12 cellular contexts compared by ENCODE assay signal in genomic region chr1:59013928-59014279, GRCh38.
A peak's percentile ranks its signal among the peaks of the same experiment; 100 is the strongest.
DNase-seq lines count a peak whose midpoint lies in the region; ATAC-seq, FAIRE-seq and TF ChIP-seq lines count a peak whose summit lies in the region.
"Had no signal": no experiment of that assay in that cellular context is flagged by ENCODE, and none has a peak within 500 bp of the region (broad histone marks: within the 10 kb centered on the region; RNA-seq: fewer than 3 reads in every experiment).

No MANE protein-coding gene starts in this region.

- FAIRE-seq in H54 (lab: Jason Lieb, UNC), result no peak

- H2BK20ac ChIP-seq in H9 (ENCODE audit: low read depth, low read length, poor library complexity, severe bottlenecking), result no peak overlapping the region

- no peak overlapping the region for H4K8ac ChIP-seq in H9 (replicated peaks; ENCODE audit: insufficient read length, low read depth, low read length)

- H2BK15ac ChIP-seq in H9 (ENCODE audit: low read depth, low read length), result no peak overlapping the region

- H3K27me3 Mint-ChIP-seq in H9 (ENCODE audit: low read depth), result peaks cover 3% of the 10 kb centered on the region
- H3K27me3 Mint-ChIP-seq: activated naive CD4-positive, alpha-beta T cell treated with anti-CD3 and anti-CD28 coated beads, Interleukin-2, amount 50 U/mL, for 24 hours had no signal

- peaks cover 5 to 6% of the 10 kb centered on the region in 2 experiments; a peak in 2 of 5 replicates for H3K9me3 Mint-ChIP-seq in H9
- H3K9me3 Mint-ChIP-seq: activated naive CD4-positive, alpha-beta T cell treated with anti-CD3 and anti-CD28 coated beads, Interleukin-2, amount 50 U/mL, for 24 hours; CD14-positive monocyte had no signal

- H4K5ac ChIP-seq in H9 (ENCODE audit: insufficient read length, low read depth, low read length), result no peak overlapping the region

- DNase-seq in H9 (no peak), adipocyte (ENCODE audit: low read depth) (no peak), H54 (ENCODE audit: insufficient read length, low spot score) (no peak), retina (no peak)
- DNase-seq: activated CD4-positive, alpha-beta T cell treated with anti-CD3 and anti-CD28 coated beads for 1 hour; NCI-H1105 had no signal

- ATAC-seq in GM18907 (IDR thresholded peaks at IDR 0.05; ENCODE audit: unreplicated experiment) (no peak), GM19463 (IDR thresholded peaks at IDR 0.05; ENCODE audit: unreplicated experiment) (no peak)

- H3K27me3 ChIP-seq in H9 (ENCODE audit: insufficient read depth, low read length) (no peaks in the 10 kb centered on the region), adipocyte (replicated peaks; ENCODE audit: control insufficient read depth, insufficient read depth, low read length) (no peaks in the 10 kb centered on the region), iPS-18a (ENCODE audit: control insufficient read depth, insufficient read depth, low read length) (no peaks in the 10 kb centered on the region), skeletal muscle satellite cell (ENCODE audit: control insufficient read depth, insufficient read depth, low read length) (no peaks in the 10 kb centered on the region)

- H2AK5ac ChIP-seq in H9 (ENCODE audit: insufficient read length, low read length), result no peak overlapping the region

- H2BK5ac ChIP-seq in H9 (ENCODE audit: insufficient read length, low read length), result no peak overlapping the region

- no peak overlapping the region for H3T11ph ChIP-seq in H9 (ENCODE audit: low read length)

- no peaks in the 10 kb centered on the region for H4K20me1 ChIP-seq in H9 (ENCODE audit: control insufficient read depth, insufficient read depth, insufficient read length)

- no peak overlapping the region for H2AFZ ChIP-seq in H9 (ENCODE audit: low read length)

- H3K4me3 ChIP-seq in adipocyte (ENCODE audit: low read length), result peak overlapping the region; percentile 67
- peak overlapping the region; percentile 21 for H3K4me3 ChIP-seq in iPS-18a (ENCODE audit: low read length)
- H3K4me3 ChIP-seq in skeletal muscle satellite cell (ENCODE audit: low read length), result no peak overlapping the region

- no peak overlapping the region for H3K14ac ChIP-seq in H9 (ENCODE audit: insufficient read depth, low read length)

- H3K23me2 ChIP-seq in H9 (ENCODE audit: insufficient read length, low read depth, low read length, poor library complexity, severe bottlenecking), result no peaks in the 10 kb centered on the region

- no peak overlapping the region for H3K18ac ChIP-seq in H9 (ENCODE audit: insufficient read length, low read depth, low read length)

- no peak overlapping the region for H3K27ac ChIP-seq in H9 (ENCODE audit: insufficient read length, low read depth, low read length)
- H3K27ac ChIP-seq in iPS-18a (ENCODE audit: low read length), result peak overlapping the region; percentile 3

- H3K4me1 ChIP-seq in H9 (ENCODE audit: insufficient read depth, low read length), result no peaks in the 10 kb centered on the region; the same call in 1 of the 2 replicates
- peaks cover 22% of the 10 kb centered on the region for H3K4me1 ChIP-seq in adipocyte (ENCODE audit: control insufficient read depth, insufficient read depth, low read length)
- H3K4me1 ChIP-seq in iPS-18a (ENCODE audit: control insufficient read depth, low read depth, low read length), result peaks cover 24% of the 10 kb centered on the region
- peaks cover 47% of the 10 kb centered on the region for H3K4me1 ChIP-seq in skeletal muscle satellite cell (ENCODE audit: control insufficient read depth, insufficient read depth, low read length)

- peaks cover 0 to 8% (median 0%) of the 10 kb centered on the region in 3 experiments; a peak in 5 of 7 replicates for H3K36me3 Mint-ChIP-seq in H9 (ENCODE audit: insufficient read depth in 1 of 3, low read depth in 3 of 3)
- H3K36me3 Mint-ChIP-seq: activated naive CD4-positive, alpha-beta T cell treated with anti-CD3 and anti-CD28 coated beads, Interleukin-2, amount 50 U/mL, for 24 hours; CD14-positive monocyte had no signal

- no peak for TF ChIP-seq POLR2A in H54 (IDR thresholded peaks at IDR 0.05; ENCODE audit: low read depth, low read length)

- no peak overlapping the region for H3K56ac ChIP-seq in H9 (ENCODE audit: insufficient read length, low read depth, low read length)

- H2BK120ac ChIP-seq in H9 (ENCODE audit: low read depth, low read length, poor library complexity, severe bottlenecking), result no peak overlapping the region

- H3K9me3 ChIP-seq in H9 (ENCODE audit: control insufficient read depth, low read depth, low read length) (no peaks in the 10 kb centered on the region), adipocyte (ENCODE audit: control insufficient read depth, low read length) (no peaks in the 10 kb centered on the region), iPS-18a (ENCODE audit: control insufficient read depth, low read depth, low read length) (no peaks in the 10 kb centered on the region), skeletal muscle satellite cell (replicated peaks; ENCODE audit: low read length) (no peaks in the 10 kb centered on the region)

- H3K9ac ChIP-seq in H9 (ENCODE audit: extremely low read depth, insufficient read length, low read length) (no peak overlapping the region), adipocyte (ENCODE audit: low read length) (peak overlapping the region; percentile 84), iPS-18a (ENCODE audit: low read length) (no peak overlapping the region), skeletal muscle satellite cell (ENCODE audit: low read depth, low read length) (peak overlapping the region; percentile 77)

- H3K4me2 ChIP-seq in H9 (ENCODE audit: insufficient read depth, insufficient read length, low read length) (no peak overlapping the region), skeletal muscle satellite cell (ENCODE audit: low read length) (peak overlapping the region; percentile 80)

- H3K79me1 ChIP-seq in H9 (ENCODE audit: insufficient read depth, low read depth, low read length, poor library complexity, severe bottlenecking), result no peaks in the 10 kb centered on the region

- H3K4me3 Mint-ChIP-seq in H9, result peak overlapping the region; percentile 16 to 43; a peak in 2 of 5 replicates
- H3K4me3 Mint-ChIP-seq: activated naive CD4-positive, alpha-beta T cell treated with anti-CD3 and anti-CD28 coated beads, Interleukin-2, amount 50 U/mL, for 24 hours had no signal

- no peak overlapping the region for H4K91ac ChIP-seq in H9 (ENCODE audit: insufficient read length, low read depth, low read length)

- no peak for TF ChIP-seq CTCF in H9 (conservative IDR thresholded peaks at IDR 0.05)

- no peak overlapping the region for H3K23ac ChIP-seq in H9 (ENCODE audit: insufficient read length, low read depth, low read length)

- H3K27ac Mint-ChIP-seq in H9, result peak overlapping the region; percentile 80 to 97 (median 90); a peak in 6 of 7 replicates
- H3K27ac Mint-ChIP-seq: activated naive CD4-positive, alpha-beta T cell treated with anti-CD3 and anti-CD28 coated beads, Interleukin-2, amount 50 U/mL, for 24 hours had no signal

- H3K4ac ChIP-seq in H9 (ENCODE audit: low read depth, low read length), result no peak overlapping the region

- no CpG with 5 or more reads among the region's 3 CpGs for WGBS in H9 (ENCODE audit: extremely low coverage, insufficient read length, low lambda C conversion rate)

- H3K4me1 Mint-ChIP-seq in H9, result peaks cover 46 to 49% of the 10 kb centered on the region in 2 experiments

- H2BK12ac ChIP-seq in H9 (ENCODE audit: insufficient read length, low read depth, low read length), result no peak overlapping the region

- H3K79me2 ChIP-seq in H9 (ENCODE audit: insufficient read depth, low read length), result no peaks in the 10 kb centered on the region

- H3K36me3 ChIP-seq in adipocyte (ENCODE audit: control insufficient read depth, insufficient read depth, low read length, severe bottlenecking) (no peaks in the 10 kb centered on the region), iPS-18a (ENCODE audit: control insufficient read depth, low read depth, low read length) (no peaks in the 10 kb centered on the region), skeletal muscle satellite cell (ENCODE audit: insufficient read depth, low read length) (no peaks in the 10 kb centered on the region)

Comparison
In these comparisons a context has a peak if more than half of its experiments do, and no peak if none do; other contexts are left out.
1. H3K9ac ChIP-seq: peak in adipocyte (single experiment) and skeletal muscle satellite cell (single experiment); none in H9 (single experiment) and iPS-18a (single experiment).